8 cellular contexts compared by ENCODE assay signal in genomic region chr11:65541093-65542010, GRCh38. TPM values are rescaled to one million over a fixed set of nuclear protein-coding genes. Genes with fewer than 3 reads are reported as not detected.
DNase-seq lines count a peak whose midpoint lies in the region; ATAC-seq, FAIRE-seq and TF ChIP-seq lines count a peak whose summit lies in the region.

No MANE protein-coding gene starts in this region.

- H3K27me3 ChIP-seq in right lobe of liver = no peaks in the 10 kb centered on the region
- H3K27me3 ChIP-seq in transverse colon = no peaks in the 10 kb centered on the region

- no peak for ATAC-seq in right lobe of liver

- in situ Hi-C loops in transverse colon (cut with MboI; ENCODE audit: low pct_ligation_motif_present in 1 of 4, low pct_unique_long_range_greater_than_20kb in 1 of 4, low sequenced_read_pairs in 3 of 4) = loop anchor here in 1 of 4 donors (5.0 kb wide), 1 partner anchor 61 kb away; no protein-coding TSS in a partner anchor

- no peak for TF ChIP-seq CTCF in right lobe of liver (IDR thresholded peaks at IDR 0.05)
- no peak for TF ChIP-seq CTCF in transverse colon (IDR thresholded peaks at IDR 0.05)

- 37% methylated on average over 10 of the region's 19 CpGs for WGBS in right lobe of liver (ENCODE audit: insufficient coverage, low coverage, low lambda C conversion rate, missing lambda C conversion rate)
- WGBS in transverse colon (ENCODE audit: low coverage in 1 of 2), 2 donors = 33% methylated on average over 16 of the region's 19 CpGs; no CpG with 5 or more reads in 1 of the 2 donors

- peak overlapping the region; percentile 98 for H3K27ac ChIP-seq in angular gyrus (ENCODE audit: low read depth, low read length)
- H3K27ac ChIP-seq in right lobe of liver = peak overlapping the region; percentile 60 to 78 (median 66)
- H3K27ac ChIP-seq in transverse colon = peak overlapping the region; percentile 86 to 97 (median 92)

- H3K9me3 ChIP-seq in right lobe of liver (no peaks in the 10 kb centered on the region), transverse colon (no peaks in the 10 kb centered on the region)

- DNase-seq in activated naive CD4-positive, alpha-beta T cell treated with anti-CD3 and anti-CD28 coated beads, Interleukin-2, amount 10 ng/mL, durations not matched to agents 7 days and 5 days = no peak
- no peak for DNase-seq in activated naive CD4-positive, alpha-beta T cell treated with anti-CD3 and anti-CD28 coated beads, Interleukin-2, amount 50 U/mL, for 16 hours
- DNase-seq in right lobe of liver (no peak), transverse colon (no peak), RCC 7860 (ENCODE audit: low spot score) (no peak), NCI-H2196 treated with DMSO at 0.1 percent for 48 hours (lab: John Stamatoyannopoulos, UW; ENCODE audit: unreplicated experiment) (no peak), posterior cingulate gyrus (no peak)

- TF ChIP-seq POLR2A in right lobe of liver (IDR thresholded peaks at IDR 0.05) (no peak), transverse colon (IDR thresholded peaks at IDR 0.05) (no peak)

- CTCF ChIA-PET in activated naive CD4-positive, alpha-beta T cell treated with anti-CD3 and anti-CD28 coated beads, Interleukin-2, amount 10 ng/mL, durations not matched to agents 7 days and 5 days (lab: Charles Lee) = interaction anchor here (0.7 to 3.9 kb wide), 26 partner anchors 8 to 266 kb away, joined by 3 to 95 read pairs (median 5); partner anchors contain the start of genes EHBP1L1, FAM89B, MAP3K11 and SCYL1

- no peak for TF ChIP-seq EP300 in transverse colon (IDR thresholded peaks at IDR 0.05; ENCODE audit: low read depth)

- H3K27me3 Mint-ChIP-seq in activated naive CD4-positive, alpha-beta T cell treated with anti-CD3 and anti-CD28 coated beads, Interleukin-2, amount 10 ng/mL, durations not matched to agents 7 days and 5 days = no peaks in the 10 kb centered on the region

- H3K4me1 ChIP-seq in right lobe of liver = peaks cover 0 to 25% (median 11%) of the 10 kb centered on the region in 4 donors
- peaks cover 14 to 27% (median 20%) of the 10 kb centered on the region in 4 donors for H3K4me1 ChIP-seq in transverse colon

- H3K4me3 Mint-ChIP-seq in activated naive CD4-positive, alpha-beta T cell treated with anti-CD3 and anti-CD28 coated beads, Interleukin-2, amount 10 ng/mL, durations not matched to agents 7 days and 5 days = peak overlapping the region; percentile 81

- H3K36me3 ChIP-seq in right lobe of liver = peaks cover 0 to 11% (median 6%) of the 10 kb centered on the region in 4 donors
- H3K36me3 ChIP-seq in transverse colon = peaks cover 0 to 12% (median 0%) of the 10 kb centered on the region in 4 donors

- no peaks in the 10 kb centered on the region for H3K9me3 Mint-ChIP-seq in activated naive CD4-positive, alpha-beta T cell treated with anti-CD3 and anti-CD28 coated beads, Interleukin-2, amount 10 ng/mL, durations not matched to agents 7 days and 5 days

- peaks cover 27% of the 10 kb centered on the region for H3K4me1 Mint-ChIP-seq in activated naive CD4-positive, alpha-beta T cell treated with anti-CD3 and anti-CD28 coated beads, Interleukin-2, amount 10 ng/mL, durations not matched to agents 7 days and 5 days

- H3K4me3 ChIP-seq in right lobe of liver (peak overlapping the region; percentile 46 to 60 (median 59)), transverse colon (peak overlapping the region in 3 of 4 donors; percentile 35 to 48 (median 47))

- intact Hi-C loops in right lobe of liver (cut with DNase I) (loop anchor here in 1 of 2 donors (5.0 kb wide), 1 partner anchor 36 kb away; the partner anchor contains the start of gene EHBP1L1), transverse colon (cut with DNase I; ENCODE audit: low total_unique reads) (loop anchor here (5.0 kb wide), 2 partner anchors 36 to 51 kb away; partner anchors contain the start of gene EHBP1L1), posterior cingulate gyrus (cut with DNase I) (no loop called here)

- no peak for FAIRE-seq in RCC 7860 (lab: Jason Lieb, UNC)

- H3K36me3 Mint-ChIP-seq in activated naive CD4-positive, alpha-beta T cell treated with anti-CD3 and anti-CD28 coated beads, Interleukin-2, amount 10 ng/mL, durations not matched to agents 7 days and 5 days = peaks cover 15% of the 10 kb centered on the region

- H3K27ac Mint-ChIP-seq in activated naive CD4-positive, alpha-beta T cell treated with anti-CD3 and anti-CD28 coated beads, Interleukin-2, amount 10 ng/mL, durations not matched to agents 7 days and 5 days = peak overlapping the region; percentile 89

RNA-seq across cellular contexts. Expression of gene SCYL1, which starts 16.5 kb away (rescaled TPM):
- total RNA-seq in right lobe of liver = 10 to 100 TPM; 51.3 to 82.3 (median 57.0) TPM
- 10 to 100 TPM; 41.0 to 78.4 (median 69.2) TPM for total RNA-seq in transverse colon

RNA-seq across cellular contexts. Expression of gene LTBP3, which starts 16.8 kb away (rescaled TPM):
- total RNA-seq in right lobe of liver (10 to 100 TPM; 26.6 to 94.1 (median 46.8) TPM), transverse colon (100 to 1,000 TPM in 2 of 4 donors, 10 to 100 TPM in 2; 48.7 to 467 (median 140) TPM)

RNA-seq across cellular contexts. Expression of gene ZNRD2, which starts 28.9 kb away (rescaled TPM):
- total RNA-seq in right lobe of liver (10 to 100 TPM; 11.6 to 43.2 (median 16.5) TPM), transverse colon (10 to 100 TPM in 3 of 4 donors, 1 to 10 TPM in 1; 6.4 to 38.4 (median 27.9) TPM)

RNA-seq across cellular contexts. Expression of gene FAM89B, which starts 31.0 kb away (rescaled TPM):
- 10 to 100 TPM; 12.8 to 20.6 (median 14.6) TPM for total RNA-seq in right lobe of liver
- 100 to 1,000 TPM in 1 of 4 donors, 10 to 100 TPM in 3; 25.2 to 254 (median 51.6) TPM for total RNA-seq in transverse colon

RNA-seq across cellular contexts. Expression of gene EHBP1L1, which starts 34.5 kb away (rescaled TPM):
- 10 to 100 TPM; 10.0 to 29.9 (median 13.7) TPM for total RNA-seq in right lobe of liver
- total RNA-seq in transverse colon = 100 to 1,000 TPM in 2 of 4 donors, 10 to 100 TPM in 2; 90.2 to 215 (median 106) TPM
